Comparison of ENCODE assay signal across 8 cellular contexts in genomic region chr2:113198790-113199612, GRCh38. TPM values are rescaled to one million over a fixed set of nuclear protein-coding genes. Genes with fewer than 3 reads are reported as not detected.
A peak's percentile ranks its signal among the peaks of the same experiment; 100 is the strongest.
DNase-seq lines count a peak whose midpoint lies in the region; ATAC-seq and TF ChIP-seq lines count a peak whose summit lies in the region.

No MANE protein-coding gene starts in this region.

- TF ChIP-seq CTCF in foreskin fibroblast (IDR thresholded peaks at IDR 0.05; ENCODE audit: low read depth, low read length) (peak; percentile 75), neural crest cell (conservative IDR thresholded peaks at IDR 0.05) (peak; percentile 98), stomach (IDR thresholded peaks at IDR 0.05) (peak in 5 of 7 experiments; percentile 69 to 97 (median 90))

- ATAC-seq in GM19043 (IDR thresholded peaks at IDR 0.05; ENCODE audit: low read depth, unreplicated experiment) (peak; percentile 81), HG03565 (IDR thresholded peaks at IDR 0.05; ENCODE audit: unreplicated experiment) (peak; percentile 74)

- H3K4me3 Mint-ChIP-seq in neural crest cell = peak overlapping the region; percentile 61

- H3K27ac Mint-ChIP-seq in neural crest cell (ENCODE audit: unreplicated experiment) = no peak overlapping the region

- no peaks in the 10 kb centered on the region for H3K9me3 ChIP-seq in stomach

- H3K4me1 ChIP-seq in stomach = peaks cover 7 to 46% (median 37%) of the 10 kb centered on the region in 4 donors

- TF ChIP-seq POLR2A in stomach (IDR thresholded peaks at IDR 0.05) = peak in 1 of 4 donors; percentile 44

- peaks cover 20% of the 10 kb centered on the region for H3K4me1 Mint-ChIP-seq in neural crest cell

- peaks cover 3 to 69% (median 54%) of the 10 kb centered on the region in 4 donors for H3K36me3 ChIP-seq in stomach

- H3K27ac ChIP-seq in stomach = peak overlapping the region; percentile 77 to 96 (median 91)

- peaks cover 14% of the 10 kb centered on the region for H3K27me3 Mint-ChIP-seq in neural crest cell (ENCODE audit: low read depth)

- TF ChIP-seq EP300 in stomach (IDR thresholded peaks at IDR 0.05) = no peak

- H3K9me3 Mint-ChIP-seq in neural crest cell = no peaks in the 10 kb centered on the region

- DNase-seq in AG08396 (ENCODE audit: low spot score) (peak; percentile 93), RPMI8226 (peak; percentile 85), foreskin fibroblast (peak; percentile 78 to 92), neural crest cell (ENCODE audit: low read depth, low spot score) (peak; percentile 86), stomach (peak; percentile 89)
- DNase-seq in activated gamma-delta T cell treated with anti-CD3 and anti-CD28 coated beads, Interleukin-2, amount 50 U/mL, for 16 hours (ENCODE audit: low read depth) = peak; percentile 52

- intact Hi-C loops in stomach (cut with DNase I; ENCODE audit: low total_unique reads) = no loop called here

- no peaks in the 10 kb centered on the region for H3K27me3 ChIP-seq in stomach

- peak overlapping the region; percentile 62 to 85 for H3K4me3 ChIP-seq in foreskin fibroblast (ENCODE audit: low read depth in 1 of 2, low read length in 2 of 2)
- H3K4me3 ChIP-seq in stomach = peak overlapping the region; percentile 53 to 76 (median 63)

- 5 to 15% (median 9%) methylated on average over 15 to 78 of the region's 79 CpGs for WGBS in stomach, 5 donors

- no peaks in the 10 kb centered on the region for H3K36me3 Mint-ChIP-seq in neural crest cell (ENCODE audit: low read depth)

RNA-seq across cellular contexts. Expression of gene PSD4, which starts 25.2 kb away (rescaled TPM):
- 2.4 and 2.9 TPM in 2 replicates for total RNA-seq in neural crest cell
- 100 to 1,000 TPM in 2 of 5 donors, 10 to 100 TPM in 3; 35.3 to 146 (median 73.5) TPM for total RNA-seq in stomach
- 10 to 100 TPM; 19.9 to 23.8 (median 19.9) TPM for polyA plus RNA-seq in stomach

Comparison
In these comparisons a context has a peak if more than half of its experiments do, and no peak if none do; other contexts are left out.
1. Peak in every context shown above with its lines: DNase-seq, ATAC-seq, H3K4me3 ChIP-seq and H3K27ac ChIP-seq.